In the genomic region with DNA sequence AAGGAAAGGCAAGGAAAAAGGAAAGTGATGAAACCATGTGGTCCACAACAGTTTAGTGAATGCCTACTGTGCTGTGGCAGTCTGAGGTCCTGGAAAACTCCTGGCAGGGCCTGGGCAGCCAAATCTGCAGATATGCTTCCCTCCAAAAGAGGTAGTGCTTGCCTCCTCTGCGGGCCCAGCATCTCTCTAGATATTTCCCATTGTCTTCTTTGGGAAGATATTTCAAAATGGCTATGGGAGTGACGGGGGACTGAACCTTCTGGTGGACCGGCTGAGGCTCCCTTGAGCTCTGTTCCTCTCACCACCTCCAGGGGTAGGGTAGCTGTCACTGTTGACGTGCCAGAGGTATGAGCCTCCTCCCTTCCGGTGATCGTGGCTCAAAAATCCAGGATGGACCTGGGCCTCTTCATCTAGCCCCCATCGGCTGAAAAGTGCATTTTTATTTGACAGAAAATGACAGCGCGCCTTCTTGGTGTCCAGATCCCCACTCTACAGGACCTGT, we compare ENCODE assay signal across 25 cellular contexts. TPM values are rescaled to one million over a fixed set of nuclear protein-coding genes. Genes with fewer than 3 reads are reported as not detected.
"Had no signal": no experiment of that assay in that cellular context is flagged by ENCODE, and none has a peak within 500 bp of the region (broad histone marks: within the 10 kb centered on the region; RNA-seq: fewer than 3 reads in every experiment).

No MANE protein-coding gene starts in this region.

- H3K27ac ChIP-seq: esophagus squamous epithelium, gastroesophageal sphincter, left ventricle myocardium inferior, lower lobe of right lung, neutrophil, right atrium auricular region, sigmoid colon, skin epidermis, testis, tibial nerve had no signal

- DNase-seq: effector memory CD8-positive, alpha-beta T cell; esophagus squamous epithelium; foreskin fibroblast; glutamatergic neuron; kidney; left cardiac atrium; left ventricle myocardium inferior; lower lobe of right lung; midbrain; sigmoid colon; stimulated activated CD4-positive, alpha-beta T cell treated with anti-CD3 and anti-CD28 coated beads, Interleukin-2, amount 100 ng/mL, for 24 hours; stimulated activated CD4-positive, alpha-beta T cell treated with anti-CD3 and anti-CD28 coated beads, Interleukin-4, amount 100 ng/mL, for 4 hours; stimulated activated naive B cell treated with anti-CD40 and anti-IgM and Interleukin-4, amounts not matched to agents 10 μg/mL and 1 μg/mL and 100 μg/mL, for 72 hours; stimulated activated naive CD8-positive, alpha-beta T cell treated with anti-CD3 and anti-CD28 coated beads, Interleukin-15, amount 100 ng/mL, for 72 hours; testis had no signal

- H3K27ac Mint-ChIP-seq: effector memory CD8-positive, alpha-beta T cell; memory B cell; natural killer cell treated with Interleukin-12 subunit alpha and Interleukin-12 subunit beta and Interleukin-15 and Interleukin-18, amount 100 ng/mL, for 72 hours; stimulated activated naive CD8-positive, alpha-beta T cell treated with anti-CD3 and anti-CD28 coated beads, Interleukin-15, amount 100 ng/mL, for 72 hours had no signal

- H3K9me3 ChIP-seq: esophagus squamous epithelium, gastroesophageal sphincter, left ventricle myocardium inferior, lower lobe of right lung, neutrophil, right atrium auricular region, sigmoid colon, testis, tibial nerve had no signal

- H3K36me3 ChIP-seq: esophagus squamous epithelium, gastroesophageal sphincter, left ventricle myocardium inferior, lower lobe of right lung, neutrophil, right atrium auricular region, sigmoid colon, tibial nerve had no signal

- H3K4me3 ChIP-seq: gastroesophageal sphincter, left ventricle myocardium inferior, lower lobe of right lung, right atrium auricular region, sigmoid colon, skin epidermis, testis, tibial nerve had no signal

- ATAC-seq: effector memory CD8-positive, alpha-beta T cell; gastroesophageal sphincter; left cardiac atrium; natural killer cell treated with Interleukin-12 subunit alpha and Interleukin-12 subunit beta and Interleukin-15 and Interleukin-18, amount 100 ng/mL, for 72 hours; stimulated activated naive B cell treated with anti-CD40 and anti-IgM and Interleukin-4, amounts not matched to agents 10 μg/mL and 1 μg/mL and 100 μg/mL, for 72 hours; stimulated activated naive CD8-positive, alpha-beta T cell treated with anti-CD3 and anti-CD28 coated beads, Interleukin-15, amount 100 ng/mL, for 72 hours had no signal

- H3K4me3 Mint-ChIP-seq: stimulated activated naive CD8-positive, alpha-beta T cell treated with anti-CD3 and anti-CD28 coated beads, Interleukin-15, amount 100 ng/mL, for 72 hours had no signal

RNA-seq across cellular contexts. Expression of gene PAX3, which starts 9.2 kb away (rescaled TPM):
- total RNA-seq: epithelial cell of proximal tubule; esophagus squamous epithelium; kidney; lower lobe of right lung; natural killer cell treated with Interleukin-12 subunit alpha and Interleukin-12 subunit beta and Interleukin-15 and Interleukin-18, amount 100 ng/mL, for 72 hours; osteoblast; sigmoid colon; tibial nerve; ureter had no signal
- polyA plus RNA-seq: sigmoid colon had no signal
